In genomic region chr3:63984391-63984790, GRCh38 we compare ENCODE assay signal across 12 cellular contexts.
"Had no signal": no experiment of that assay in that cellular context is flagged by ENCODE, and none has a peak within 500 bp of the region (broad histone marks: within the 10 kb centered on the region; RNA-seq: fewer than 3 reads in every experiment).

No MANE protein-coding gene starts in this region.

- H3K4me3 Mint-ChIP-seq: mesothelial cell of epicardium had no signal

- DNase-seq: activated CD4-positive, alpha-beta T cell treated with anti-CD3 and anti-CD28 coated beads for 4 hours; caudate nucleus; cortex of kidney; effector CD8-positive, alpha-beta T cell; kidney glomerular epithelial cell; retina; tibial artery had no signal

- H3K4me1 ChIP-seq: tibial artery had no signal

- H3K27ac Mint-ChIP-seq: mesothelial cell of epicardium had no signal

- H3K9me3 Mint-ChIP-seq: mesothelial cell of epicardium had no signal

- H3K27ac ChIP-seq: neutrophil, skin epidermis, tibial artery, vagina, VCaP had no signal

- H3K9me3 ChIP-seq: neutrophil, tibial artery, vagina had no signal

- H3K4me3 ChIP-seq: skin epidermis, tibial artery, vagina had no signal

- H3K27me3 ChIP-seq: neutrophil, tibial artery, vagina had no signal
